Comparison of ENCODE assay signal across 21 cellular contexts in the genomic region with DNA sequence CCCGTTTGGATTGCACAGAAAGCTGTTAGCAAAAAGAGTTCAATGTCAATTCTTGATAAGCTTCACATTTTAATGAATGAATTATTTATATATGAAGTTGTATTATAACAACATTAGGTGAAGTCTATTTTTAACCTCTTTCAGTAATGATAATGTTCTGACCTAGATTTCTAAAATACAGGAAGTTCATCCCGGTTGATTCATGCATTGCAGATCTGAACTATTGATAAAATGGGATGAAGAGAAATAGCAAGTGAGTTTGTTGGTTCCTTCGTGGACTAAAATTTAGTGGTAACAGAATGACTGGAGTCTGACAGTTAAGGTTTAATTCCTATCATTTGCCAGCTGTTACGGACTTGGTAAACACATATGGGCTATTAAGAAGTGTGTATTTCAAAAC.
DNase-seq lines count a peak whose midpoint lies in the region; ATAC-seq, FAIRE-seq and TF ChIP-seq lines count a peak whose summit lies in the region.
"Had no signal": no experiment of that assay in that cellular context is flagged by ENCODE, and none has a peak within 500 bp of the region (broad histone marks: within the 10 kb centered on the region; RNA-seq: fewer than 3 reads in every experiment).

No MANE protein-coding gene starts in this region.

- CTCF ChIA-PET in Panc1 (lab: Charles Lee), result no interaction called here

- H3K9me3 ChIP-seq in Panc1 (ENCODE audit: control insufficient read depth, insufficient read depth, low read depth, low read length) (peaks cover 4% of the 10 kb centered on the region; the same call in 1 of the 2 replicates), T-helper 17 cell (ENCODE audit: control insufficient read depth, low read length, poor library complexity, severe bottlenecking) (no peaks in the 10 kb centered on the region)
- H3K9me3 ChIP-seq: BE2C had no signal

- ATAC-seq in Panc1 (no peak), GM18870 (IDR thresholded peaks at IDR 0.05; ENCODE audit: unreplicated experiment) (no peak), T-helper 17 cell (no peak)
- ATAC-seq: K562 had no signal

- H3K27ac ChIP-seq in Panc1 (ENCODE audit: low read length), result peak overlapping the region; percentile 54; the same call in 1 of the 2 replicates

- no peak for TF ChIP-seq POLR2A in H54 (IDR thresholded peaks at IDR 0.05; ENCODE audit: low read depth, low read length)

- H3K36me3 ChIP-seq in Panc1 (ENCODE audit: control insufficient read depth, insufficient read depth, low read length), result no peaks in the 10 kb centered on the region
- H3K36me3 ChIP-seq: BE2C had no signal

- peak; percentile 38 for FAIRE-seq in H54 (lab: Jason Lieb, UNC)
- FAIRE-seq: GM18507, K562 had no signal

- H3K4me3 Mint-ChIP-seq in T-helper 17 cell, result no peak overlapping the region

- H3K4me3 ChIP-seq in Panc1 (ENCODE audit: low read depth in 2 of 2, low read length in 2 of 2), result no peak overlapping the region
- H3K4me3 ChIP-seq in fibroblast of villous mesenchyme (ENCODE audit: low read depth, low read length), result no peak overlapping the region
- H3K4me3 ChIP-seq: K562 had no signal

- intact Hi-C loops in Panc1 (cut with micrococcal nuclease; ENCODE audit: unreplicated experiment), result no loop called here

- H3K36me3 Mint-ChIP-seq in T-helper 17 cell (ENCODE audit: low read depth), result no peaks in the 10 kb centered on the region

- no peaks in the 10 kb centered on the region for H3K27me3 ChIP-seq in Panc1 (ENCODE audit: control insufficient read depth, insufficient read depth, low read length)
- H3K27me3 ChIP-seq: BE2C had no signal

- peak; percentile 29 for DNase-seq in DMS 273 treated with DMSO at 0.1 percent for 48 hours (lab: John Stamatoyannopoulos, UW)
- no peak for DNase-seq in H54 (ENCODE audit: insufficient read length, low spot score)
- DNase-seq in Panc1 (ENCODE audit: low read depth, low spot score), result no peak
- DNase-seq in fibroblast of villous mesenchyme (ENCODE audit: low read depth), result peak; percentile 24
- DNase-seq in COLO829 (ENCODE audit: low spot score), result no peak
- DNase-seq in NCI-H1436 treated with DMSO at 0.1 percent for 48 hours (lab: John Stamatoyannopoulos, UW), result no peak
- DNase-seq in T-helper 17 cell, result no peak
- DNase-seq: BE2C, DND-41, GDM1, GOT3, NCI-H1092, NCI-H1436, NCI-H1930, NCI-H2171, NCI-H345, NCI-H82, Right ventricle myocardium superior had no signal

- in situ Hi-C loops in Panc1 (cut with HindIII; ENCODE audit: low pct_unique_long_range_greater_than_20kb, low sequenced_read_pairs), result no loop called here

- POLR2A ChIA-PET in Panc1 (lab: Charles Lee), result no interaction called here

- TF ChIP-seq CTCF in Panc1 (IDR thresholded peaks at IDR 0.05) (no peak), fibroblast of villous mesenchyme (IDR thresholded peaks at IDR 0.05; ENCODE audit: insufficient read depth, low read depth, low read length) (no peak)

- peaks cover 2% of the 10 kb centered on the region for H3K4me1 Mint-ChIP-seq in T-helper 17 cell

- H3K4me1 ChIP-seq in Panc1 (ENCODE audit: control insufficient read depth, insufficient read depth, low read length), result peaks cover 15% of the 10 kb centered on the region

- BruUV-seq in Panc1 (replicated peaks; lab: Mats Ljungman, UMichigan), result no TSS peak

- H3K27me3 Mint-ChIP-seq in T-helper 17 cell, result peaks cover 7% of the 10 kb centered on the region

- H3K27ac Mint-ChIP-seq in T-helper 17 cell, result no peak overlapping the region

Comparison
In these comparisons a context has a peak if more than half of its experiments do, and no peak if none do; other contexts are left out.
1. DNase-seq: peak in DMS 273 treated with DMSO at 0.1 percent for 48 hours (single experiment) and fibroblast of villous mesenchyme (single experiment); none in H54 (single experiment), Panc1 (single experiment), COLO829 (single experiment), NCI-H1436 treated with DMSO at 0.1 percent for 48 hours (single experiment) and T-helper 17 cell (0 of 3).